In the genomic region with DNA sequence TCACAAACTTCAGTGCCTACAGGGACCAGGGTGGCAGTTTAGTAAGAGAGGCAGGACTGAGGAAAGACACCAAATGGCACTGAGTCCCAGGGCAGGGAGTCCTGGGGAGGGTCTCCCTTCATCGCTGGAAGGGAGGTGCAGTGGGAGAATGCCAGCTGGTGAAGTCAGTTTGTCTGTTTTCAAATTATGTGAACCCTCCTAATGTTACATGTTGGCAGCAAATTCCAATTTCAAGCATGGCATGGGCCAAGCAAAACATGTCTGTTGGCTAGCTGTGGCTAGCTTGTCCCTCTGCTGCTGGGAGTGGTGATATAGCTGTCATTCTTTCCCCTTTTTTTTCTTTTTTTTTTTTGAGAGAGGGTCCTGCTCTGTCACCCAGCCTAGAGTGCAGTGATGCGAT, we compare ENCODE assay signal across 16 cellular contexts. TPM values are rescaled to one million over a fixed set of nuclear protein-coding genes. Genes with fewer than 3 reads are reported as not detected.
A peak's percentile ranks its signal among the peaks of the same experiment; 100 is the strongest.
DNase-seq lines count a peak whose midpoint lies in the region; ATAC-seq and TF ChIP-seq lines count a peak whose summit lies in the region.
"Had no signal": no experiment of that assay in that cellular context is flagged by ENCODE, and none has a peak within 500 bp of the region (broad histone marks: within the 10 kb centered on the region; RNA-seq: fewer than 3 reads in every experiment).

No MANE protein-coding gene starts in this region.

- no peak overlapping the region for H3K9ac ChIP-seq in IMR-90 (ENCODE audit: low read depth, low read length)

- H2AK9ac ChIP-seq in IMR-90 (replicated peaks; ENCODE audit: low read depth, low read length, poor library complexity), result no peak overlapping the region

- no peak overlapping the region for H4K8ac ChIP-seq in IMR-90 (ENCODE audit: low read depth in 2 of 2, low read length in 2 of 2)

- TF ChIP-seq RAD21 in IMR-90 (IDR thresholded peaks at IDR 0.05; ENCODE audit: low read length), result no peak

- H2BK5ac ChIP-seq in IMR-90 (ENCODE audit: low read depth, low read length, poor library complexity, severe bottlenecking), result no peak overlapping the region

- H3K18ac ChIP-seq in IMR-90 (ENCODE audit: low read depth, low read length), result no peak overlapping the region

- H4K91ac ChIP-seq in IMR-90 (ENCODE audit: insufficient read depth, low read depth, low read length), result no peak overlapping the region

- H3K9me3 ChIP-seq in IMR-90 (ENCODE audit: control insufficient read depth, insufficient read depth, low read length), result no peaks in the 10 kb centered on the region
- H3K9me3 ChIP-seq in thoracic aorta, result no peaks in the 10 kb centered on the region
- H3K9me3 ChIP-seq: Peyer's patch had no signal

- intact Hi-C loops in IMR-90 (cut with micrococcal nuclease), result no loop called here

- DNase-seq in IMR-90 (no peak), astrocyte of the cerebellum (ENCODE audit: low read depth) (peak; percentile 11), islet precursor cell (peak; percentile 12), thoracic aorta (ENCODE audit: low spot score) (no peak)
- DNase-seq in NK-92 treated with Interleukin-12 subunit alpha and Interleukin-12 subunit beta, amount 100 ng/mL, for 24 hours (lab: John Stamatoyannopoulos, UW), result no peak
- DNase-seq: CD8-positive, alpha-beta memory T cell; KG1; NCI-H1105; NCI-H1694 treated with DMSO at 0.1 percent for 48 hours; NCI-H774; SHP77 had no signal

- no peak overlapping the region for H3K4me2 ChIP-seq in IMR-90 (ENCODE audit: low read depth, low read length)

- no peak overlapping the region for H2BK120ac ChIP-seq in IMR-90 (ENCODE audit: low read depth, low read length)

- H2AFZ ChIP-seq in IMR-90 (replicated peaks; ENCODE audit: low read length, poor library complexity), result no peak overlapping the region

- H2BK15ac ChIP-seq in IMR-90 (ENCODE audit: low read depth, low read length), result no peak overlapping the region

- H4K20me1 ChIP-seq in IMR-90 (ENCODE audit: insufficient read depth, low read length), result peaks cover 3% of the 10 kb centered on the region; the same call in 1 of the 2 replicates

- H3K4me1 ChIP-seq in IMR-90 (ENCODE audit: control insufficient read depth, insufficient read depth, low read length) (peaks cover 18% of the 10 kb centered on the region), thoracic aorta (ENCODE audit: control insufficient read depth in 1 of 2, low read depth in 2 of 2) (peaks cover 21 to 74% of the 10 kb centered on the region in 2 donors)

- no peak overlapping the region for H4K5ac ChIP-seq in IMR-90 (ENCODE audit: low read depth, low read length)

- H3K27me3 ChIP-seq in IMR-90 (ENCODE audit: control insufficient read depth, insufficient read depth, low read length), result peaks cover 9% of the 10 kb centered on the region; the same call in 1 of the 2 replicates
- no peaks in the 10 kb centered on the region for H3K27me3 ChIP-seq in thoracic aorta (replicated peaks; ENCODE audit: insufficient read depth)
- H3K27me3 ChIP-seq: Peyer's patch had no signal

- 86% methylated on average over 1 of the region's 2 CpGs; no CpG with 5 or more reads in 1 of the 2 experiments for WGBS in IMR-90 (ENCODE audit: extremely low coverage in 2 of 2, insufficient read length in 1 of 2), 2 experiments

- POLR2A ChIA-PET in IMR-90 (lab: Charles Lee; ENCODE audit: unreplicated experiment), result no interaction called here

- H3K4me3 ChIP-seq in IMR-90 (ENCODE audit: insufficient read depth, low read depth, low read length) (no peak overlapping the region), astrocyte of the cerebellum (ENCODE audit: low read depth, low read length) (no peak overlapping the region), thoracic aorta (no peak overlapping the region)
- H3K4me3 ChIP-seq: Peyer's patch had no signal

- no peak overlapping the region for H3K14ac ChIP-seq in IMR-90 (replicated peaks; ENCODE audit: low read depth, low read length)

- H3K79me1 ChIP-seq in IMR-90 (ENCODE audit: low read depth in 1 of 2, low read length in 2 of 2), result no peaks in the 10 kb centered on the region

- BruUV-seq in IMR-90 (replicated peaks; lab: Mats Ljungman, UMichigan), result no TSS peak

- TF ChIP-seq CTCF in IMR-90 (conservative IDR thresholded peaks at IDR 0.05; ENCODE audit: low read depth, low read length), result no peak
- no peak for TF ChIP-seq CTCF in astrocyte of the cerebellum (IDR thresholded peaks at IDR 0.05; ENCODE audit: low read depth, low read length, missing control alignments)
- TF ChIP-seq CTCF in thoracic aorta (IDR thresholded peaks at IDR 0.05), result no peak

- H3K56ac ChIP-seq in IMR-90 (ENCODE audit: extremely low read depth, insufficient read depth, low read length), result no peak overlapping the region

- no peak overlapping the region for H2BK20ac ChIP-seq in IMR-90 (ENCODE audit: low read depth, low read length)

- H3K4ac ChIP-seq in IMR-90 (ENCODE audit: low read depth, low read length), result peak overlapping the region; percentile 37; the same call in 1 of the 2 replicates

- TF ChIP-seq POLR2A in IMR-90 (IDR thresholded peaks at IDR 0.05; ENCODE audit: low read depth, low read length), result no peak

- no peak for ATAC-seq in IMR-90 (ENCODE audit: low read depth)
- ATAC-seq in thoracic aorta (ENCODE audit: insufficient number of reproducible peaks, low FRiP score, low read depth), result peak; percentile 40
- ATAC-seq in GM21423 (IDR thresholded peaks at IDR 0.05; ENCODE audit: unreplicated experiment), result no peak
- no peak for ATAC-seq in HG03439 (IDR thresholded peaks at IDR 0.05; ENCODE audit: unreplicated experiment)

- in situ Hi-C loops in IMR-90 (cut with MboI; ENCODE audit: low sequenced_read_pairs), result loop anchor here (25.0 kb wide), 1 partner anchor 714 kb away; no protein-coding TSS in a partner anchor
- in situ Hi-C loops in astrocyte of the cerebellum (cut with HindIII; ENCODE audit: low sequenced_read_pairs), result loop anchor here (25.0 kb wide), 1 partner anchor 714 kb away; no protein-coding TSS in a partner anchor

- H3K23ac ChIP-seq in IMR-90 (ENCODE audit: low read depth, low read length), result no peak overlapping the region

- peaks cover 10% of the 10 kb centered on the region for H3K9me1 ChIP-seq in IMR-90 (ENCODE audit: insufficient read depth, low read length)

- H3K27ac ChIP-seq in IMR-90 (ENCODE audit: insufficient read depth, low read length) (no peak overlapping the region), thoracic aorta (peak overlapping the region in 1 of 2 donors; percentile 4)
- H3K27ac ChIP-seq: Peyer's patch had no signal

- no peaks in the 10 kb centered on the region for H3K36me3 ChIP-seq in IMR-90 (ENCODE audit: control insufficient read depth, insufficient read depth, low read length)
- H3K36me3 ChIP-seq in thoracic aorta, result no peaks in the 10 kb centered on the region
- H3K36me3 ChIP-seq: Peyer's patch had no signal

- dilution Hi-C loops in IMR-90 (cut with HindIII; ENCODE audit: low sequenced_read_pairs, unreplicated experiment), result no loop called here

- no peak overlapping the region for H2AK5ac ChIP-seq in IMR-90 (ENCODE audit: low read depth, low read length)

- CTCF ChIA-PET in IMR-90 (lab: Yijun Ruan, JAX), result no interaction called here

TF ChIP-seq in IMR-90, 13 proteins besides CTCF, POLR2A, EP300 and RAD21:
- TF ChIP-seq MAFK (IDR thresholded peaks at IDR 0.05; ENCODE audit: low read depth, low read length) (no peak), CEBPB (IDR thresholded peaks at IDR 0.05; ENCODE audit: low read depth, low read length) (no peak), MXI1 (IDR thresholded peaks at IDR 0.05; ENCODE audit: borderline replicate concordance, low read depth, low read length) (no peak), RFX5 (IDR thresholded peaks at IDR 0.05; ENCODE audit: low read depth, low read length) (no peak), NFE2L2 (IDR thresholded peaks at IDR 0.05; ENCODE audit: low read depth, low read length) (no peak), CHD1 (IDR thresholded peaks at IDR 0.05; ENCODE audit: low read depth, low read length) (no peak), MAZ (IDR thresholded peaks at IDR 0.05; ENCODE audit: borderline replicate concordance, low read depth, low read length) (no peak), SMC3 (IDR thresholded peaks at IDR 0.05; ENCODE audit: low read depth, low read length) (no peak)
- TF ChIP-seq, protein P1, sequence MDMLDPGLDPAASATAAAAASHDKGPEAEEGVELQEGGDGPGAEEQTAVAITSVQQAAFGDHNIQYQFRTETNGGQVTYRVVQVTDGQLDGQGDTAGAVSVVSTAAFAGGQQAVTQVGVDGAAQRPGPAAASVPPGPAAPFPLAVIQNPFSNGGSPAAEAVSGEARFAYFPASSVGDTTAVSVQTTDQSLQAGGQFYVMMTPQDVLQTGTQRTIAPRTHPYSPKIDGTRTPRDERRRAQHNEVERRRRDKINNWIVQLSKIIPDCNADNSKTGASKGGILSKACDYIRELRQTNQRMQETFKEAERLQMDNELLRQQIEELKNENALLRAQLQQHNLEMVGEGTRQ (IDR thresholded peaks at IDR 0.05; ENCODE audit: low read depth, low read length), result no peak
- TF ChIP-seq, protein P2, sequence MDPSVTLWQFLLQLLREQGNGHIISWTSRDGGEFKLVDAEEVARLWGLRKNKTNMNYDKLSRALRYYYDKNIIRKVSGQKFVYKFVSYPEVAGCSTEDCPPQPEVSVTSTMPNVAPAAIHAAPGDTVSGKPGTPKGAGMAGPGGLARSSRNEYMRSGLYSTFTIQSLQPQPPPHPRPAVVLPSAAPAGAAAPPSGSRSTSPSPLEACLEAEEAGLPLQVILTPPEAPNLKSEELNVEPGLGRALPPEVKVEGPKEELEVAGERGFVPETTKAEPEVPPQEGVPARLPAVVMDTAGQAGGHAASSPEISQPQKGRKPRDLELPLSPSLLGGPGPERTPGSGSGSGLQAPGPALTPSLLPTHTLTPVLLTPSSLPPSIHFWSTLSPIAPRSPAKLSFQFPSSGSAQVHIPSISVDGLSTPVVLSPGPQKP (IDR thresholded peaks at IDR 0.05; ENCODE audit: borderline replicate concordance, low read depth, low read length), result no peak

RNA-seq across cellular contexts. Expression of a gene that starts 55.9 kb away (rescaled TPM):
- total RNA-seq in IMR-90 (2012; rRNA removed) (0.18 TPM in 1 of 2 replicates, not detected in the other), thoracic aorta (10 to 100 TPM; 25.3 to 33.7 TPM)
- 0.05 and 0.09 TPM in 2 replicates for polyA plus RNA-seq in IMR-90 (2012; rRNA removed)
- polyA plus RNA-seq in IMR-90 (2012; cell fraction: cytosol; rRNA removed), result 0.10 TPM in 1 of 2 replicates, not detected in the other
- 0.18 and 0.31 TPM in 2 replicates for polyA plus RNA-seq in IMR-90 (2012; cell fraction: nucleus; rRNA removed; ENCODE audit: low replicate concordance)
- total RNA-seq: Daoy, M059J had no signal
- polyA plus RNA-seq: CD8-positive, alpha-beta memory T cell had no signal

Comparison
In these comparisons a context has a peak if more than half of its experiments do, and no peak if none do; other contexts are left out.
1. DNase-seq: peak in astrocyte of the cerebellum (single experiment) and islet precursor cell (single experiment); none in IMR-90 (single experiment), thoracic aorta (single experiment) and NK-92 treated with Interleukin-12 subunit alpha and Interleukin-12 subunit beta, amount 100 ng/mL, for 24 hours (single experiment).
2. RNA of a gene that starts 55.9 kb away (total RNA-seq): 25.3 to 33.7 TPM in thoracic aorta; 0.18 TPM in IMR-90; every median in the first group is over 10 times any median in the second.